ENCODE assay signal across 7 cellular contexts in genomic region chr7:26853788-26854393, GRCh38. TPM values are rescaled to one million over a fixed set of nuclear protein-coding genes. Genes with fewer than 3 reads are reported as not detected.
A peak's percentile ranks its signal among the peaks of the same experiment; 100 is the strongest.
DNase-seq lines count a peak whose midpoint lies in the region; ATAC-seq and TF ChIP-seq lines count a peak whose summit lies in the region.

No MANE protein-coding gene starts in this region.

- H3K27ac Mint-ChIP-seq in activated T-helper 2 cell treated with anti-CD3 and anti-CD28 coated beads, Interferon-gamma antibody, Interleukin-2, Interleukin-4, amounts not matched to agents 10 μg/mL and 5 μg/mL and 100 μg/mL, durations not matched to agents 14 hours and 24 hours and 36 hours, result no peak overlapping the region

- no peak overlapping the region for H3K9ac ChIP-seq in liver (ENCODE audit: low read depth in 1 of 2, low read length in 2 of 2)

- H3K4me3 Mint-ChIP-seq in activated T-helper 2 cell treated with anti-CD3 and anti-CD28 coated beads, Interferon-gamma antibody, Interleukin-2, Interleukin-4, amounts not matched to agents 10 μg/mL and 5 μg/mL and 100 μg/mL, durations not matched to agents 14 hours and 24 hours and 36 hours (ENCODE audit: low read depth), result no peak overlapping the region

- no peaks in the 10 kb centered on the region for H3K9me3 Mint-ChIP-seq in activated T-helper 2 cell treated with anti-CD3 and anti-CD28 coated beads, Interferon-gamma antibody, Interleukin-2, Interleukin-4, amounts not matched to agents 10 μg/mL and 5 μg/mL and 100 μg/mL, durations not matched to agents 14 hours and 24 hours and 36 hours

- DNase-seq in GM03348 (ENCODE audit: low spot score), result peak; percentile 50
- DNase-seq in NCI-H1694 treated with DMSO at 0.1 percent for 48 hours (lab: John Stamatoyannopoulos, UW), result peak; percentile 13
- no peak for DNase-seq in body of pancreas
- no peak for DNase-seq in activated T-helper 2 cell treated with anti-CD3 and anti-CD28 coated beads, Interferon-gamma antibody, Interleukin-2, Interleukin-4, amounts not matched to agents 10 μg/mL and 5 μg/mL and 100 μg/mL, durations not matched to agents 14 hours and 24 hours and 36 hours (ENCODE audit: low spot score)
- no peak for DNase-seq in stimulated activated CD4-positive, alpha-beta T cell treated with anti-CD3 and anti-CD28 coated beads, Interleukin-1b, Interleukin-23, amount 100 ng/mL, for 48 hours
- no peak for DNase-seq in activated CD8-positive, alpha-beta memory T cell treated with anti-CD3 and anti-CD28 coated beads for 24 hours

- no peak for TF ChIP-seq POLR2A in body of pancreas (IDR thresholded peaks at IDR 0.05)

- H3K36me3 Mint-ChIP-seq in activated T-helper 2 cell treated with anti-CD3 and anti-CD28 coated beads, Interferon-gamma antibody, Interleukin-2, Interleukin-4, amounts not matched to agents 10 μg/mL and 5 μg/mL and 100 μg/mL, durations not matched to agents 14 hours and 24 hours and 36 hours (ENCODE audit: low read depth), result no peaks in the 10 kb centered on the region

- H3K4me1 ChIP-seq in body of pancreas (no peaks in the 10 kb centered on the region), liver (ENCODE audit: control insufficient read depth in 4 of 4, insufficient read depth in 4 of 4, low read length in 3 of 4) (peaks cover 0 to 3% (median 0%) of the 10 kb centered on the region in 4 donors)

- peaks cover 4% of the 10 kb centered on the region for H3K4me1 Mint-ChIP-seq in activated T-helper 2 cell treated with anti-CD3 and anti-CD28 coated beads, Interferon-gamma antibody, Interleukin-2, Interleukin-4, amounts not matched to agents 10 μg/mL and 5 μg/mL and 100 μg/mL, durations not matched to agents 14 hours and 24 hours and 36 hours (ENCODE audit: low read depth)

- TF ChIP-seq CTCF in body of pancreas (IDR thresholded peaks at IDR 0.05), result peak in 6 of 7 experiments; percentile 22 to 51 (median 48)
- peak; percentile 26 for TF ChIP-seq CTCF in liver (IDR thresholded peaks at IDR 0.05; ENCODE audit: low read depth, low read length, missing input control)

- H3K36me3 ChIP-seq in body of pancreas (replicated peaks in 1 of 2; ENCODE audit: insufficient read depth in 1 of 2, low read depth in 2 of 2) (no peaks in the 10 kb centered on the region), liver (ENCODE audit: control insufficient read depth in 4 of 4, insufficient read depth in 3 of 4, low read depth in 1 of 4, low read length in 3 of 4) (no peaks in the 10 kb centered on the region)

- peak; percentile 71 to 74 for TF ChIP-seq RAD21 in liver (IDR thresholded peaks at IDR 0.05)

- no peaks in the 10 kb centered on the region for H3K27me3 ChIP-seq in body of pancreas
- H3K27me3 ChIP-seq in liver (ENCODE audit: control insufficient read depth in 4 of 4, insufficient read depth in 4 of 4, low read length in 3 of 4), result peaks cover 0 to 8% (median 0%) of the 10 kb centered on the region in 4 donors

- H3K27ac ChIP-seq in body of pancreas, result no peak overlapping the region
- no peak overlapping the region for H3K27ac ChIP-seq in liver (ENCODE audit: low read depth in 1 of 2, low read length in 2 of 2)

- WGBS in body of pancreas, 2 donors, result 35 to 37% methylated on average over 4 of the region's 4 CpGs
- WGBS in liver, result 46% methylated on average over 4 of the region's 4 CpGs

- no peak for ATAC-seq in body of pancreas

- H3K27me3 Mint-ChIP-seq in activated T-helper 2 cell treated with anti-CD3 and anti-CD28 coated beads, Interferon-gamma antibody, Interleukin-2, Interleukin-4, amounts not matched to agents 10 μg/mL and 5 μg/mL and 100 μg/mL, durations not matched to agents 14 hours and 24 hours and 36 hours (ENCODE audit: low read depth), result peaks cover 37% of the 10 kb centered on the region

- H3K9me3 ChIP-seq in body of pancreas (no peaks in the 10 kb centered on the region), liver (ENCODE audit: control insufficient read depth in 4 of 4, low read length in 3 of 4) (no peaks in the 10 kb centered on the region)

- intact Hi-C loops in body of pancreas (cut with DNase I), result loop anchor here (10.0 kb wide), 1 partner anchor 311 kb away; the partner anchor contains the start of gene HOXA9
- intact Hi-C loops in activated T-helper 2 cell treated with anti-CD3 and anti-CD28 coated beads, Interferon-gamma antibody, Interleukin-2, Interleukin-4, amounts not matched to agents 10 μg/mL and 5 μg/mL and 100 μg/mL, durations not matched to agents 14 hours and 24 hours and 36 hours (cut with micrococcal nuclease), result loop anchor here (10.0 kb wide), 1 partner anchor 391 kb away; the partner anchor contains the start of gene EVX1

- no peak overlapping the region for H3K4me3 ChIP-seq in body of pancreas
- H3K4me3 ChIP-seq in liver (ENCODE audit: low read depth in 1 of 3, low read length in 3 of 3), result no peak overlapping the region

TF ChIP-seq in liver, 16 proteins besides CTCF, POLR2A, EP300 and RAD21:
- no peak for TF ChIP-seq MAX (IDR thresholded peaks at IDR 0.05)
- no peak for TF ChIP-seq FOXA2 (IDR thresholded peaks at IDR 0.05)
- TF ChIP-seq HNF4G (IDR thresholded peaks at IDR 0.05), result no peak
TF ChIP-seq in liver: peak in this region for 0.

RNA-seq across cellular contexts. Expression of gene SKAP2, which starts 10.5 kb away (rescaled TPM):
- total RNA-seq in body of pancreas, result 10 to 100 TPM in 1 of 2 donors, 1 to 10 TPM in 1; 8.6 to 12.7 TPM
- 1 to 10 TPM; 3.4 to 9.2 TPM for total RNA-seq in liver
- polyA plus RNA-seq in liver, result 1 to 10 TPM; 5.0 to 5.2 TPM
- total RNA-seq in activated T-helper 2 cell treated with anti-CD3 and anti-CD28 coated beads, Interferon-gamma antibody, Interleukin-2, Interleukin-4, amounts not matched to agents 10 μg/mL and 5 μg/mL and 100 μg/mL, durations not matched to agents 14 hours and 24 hours and 36 hours, result 8.2 and 9.2 TPM in 2 replicates

Comparison
In these comparisons a context has a peak if more than half of its experiments do, and no peak if none do; other contexts are left out.
1. DNase-seq: peak in GM03348 (single experiment) and NCI-H1694 treated with DMSO at 0.1 percent for 48 hours (single experiment); none in body of pancreas (0 of 4), activated T-helper 2 cell treated with anti-CD3 and anti-CD28 coated beads, Interferon-gamma antibody, Interleukin-2, Interleukin-4, amounts not matched to agents 10 μg/mL and 5 μg/mL and 100 μg/mL, durations not matched to agents 14 hours and 24 hours and 36 hours (single experiment), stimulated activated CD4-positive, alpha-beta T cell treated with anti-CD3 and anti-CD28 coated beads, Interleukin-1b, Interleukin-23, amount 100 ng/mL, for 48 hours (single experiment) and activated CD8-positive, alpha-beta memory T cell treated with anti-CD3 and anti-CD28 coated beads for 24 hours (single experiment).